In the genomic region with DNA sequence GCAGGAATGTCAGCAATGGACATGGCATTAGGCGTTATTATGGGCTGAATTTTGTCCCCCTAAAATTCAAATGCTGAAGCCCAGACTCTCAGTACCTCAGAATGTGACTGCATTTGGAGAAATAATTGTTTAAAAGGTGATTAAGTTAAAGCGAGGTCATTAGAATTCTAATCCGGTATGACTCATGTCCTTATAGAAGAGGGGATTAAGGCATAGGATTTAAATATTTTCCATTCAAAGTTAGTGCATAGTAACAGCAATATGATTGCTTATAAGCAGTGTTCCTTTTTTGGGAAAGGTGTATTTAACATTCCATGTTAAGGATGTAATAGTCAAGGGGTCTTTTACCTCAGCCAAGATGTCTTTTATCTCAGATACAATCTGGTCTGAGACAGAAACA, we compare ENCODE assay signal across 27 cellular contexts.
DNase-seq lines count a peak whose midpoint lies in the region; ATAC-seq, FAIRE-seq and TF ChIP-seq lines count a peak whose summit lies in the region.
"Had no signal": no experiment of that assay in that cellular context is flagged by ENCODE, and none has a peak within 500 bp of the region (broad histone marks: within the 10 kb centered on the region; RNA-seq: fewer than 3 reads in every experiment).

No MANE protein-coding gene starts in this region.

- H3K9ac ChIP-seq in smooth muscle cell (ENCODE audit: low read depth) = no peak overlapping the region
- H3K9ac ChIP-seq: BLaER1 treated with 17β-estradiol and CSF1 and Interleukin-3, amounts not matched to agents 10 nM and 100 nM had no signal

- peaks cover 0 to 31% (median 19%) of the 10 kb centered on the region in 5 donors for H3K27me3 Mint-ChIP-seq in naive thymus-derived CD4-positive, alpha-beta T cell

- no peak overlapping the region for H3K4me3 Mint-ChIP-seq in naive thymus-derived CD4-positive, alpha-beta T cell
- H3K4me3 Mint-ChIP-seq: B cell; CD4-positive, alpha-beta T cell; CD8-positive, alpha-beta T cell had no signal

- H3K27ac ChIP-seq in smooth muscle cell (ENCODE audit: low read depth) = peak overlapping the region; percentile 44
- no peak overlapping the region for H3K27ac ChIP-seq in psoas muscle
- no peak overlapping the region for H3K27ac ChIP-seq in naive thymus-derived CD4-positive, alpha-beta T cell (ENCODE audit: low read depth, low read length)
- H3K27ac ChIP-seq: BLaER1 treated with 17β-estradiol and CSF1 and Interleukin-3, amounts not matched to agents 10 nM and 100 nM; C4-2B had no signal

- no peaks in the 10 kb centered on the region for H3K9me3 Mint-ChIP-seq in naive thymus-derived CD4-positive, alpha-beta T cell
- H3K9me3 Mint-ChIP-seq: CD4-positive, alpha-beta T cell; CD8-positive, alpha-beta T cell had no signal

- ATAC-seq in esophagus mucosa (peak; percentile 43), psoas muscle (no peak)
- no peak for ATAC-seq in naive thymus-derived CD4-positive, alpha-beta T cell
- ATAC-seq: CD8-positive, alpha-beta T cell had no signal

- TF ChIP-seq CTCF in D721Med (IDR thresholded peaks at IDR 0.05; ENCODE audit: insufficient read depth, missing control alignments) = no peak
- no peak for TF ChIP-seq CTCF in smooth muscle cell (IDR thresholded peaks at IDR 0.05; ENCODE audit: borderline replicate concordance, insufficient read depth, poor library complexity, severe bottlenecking)
- no peak for TF ChIP-seq CTCF in psoas muscle (IDR thresholded peaks at IDR 0.05)

- H3K4me1 Mint-ChIP-seq in naive thymus-derived CD4-positive, alpha-beta T cell = no peaks in the 10 kb centered on the region
- H3K4me1 Mint-ChIP-seq: B cell had no signal

- 71% methylated on average over 3 of the region's 3 CpGs for WGBS in smooth muscle cell (ENCODE audit: low lambda C conversion rate)
- WGBS in psoas muscle, 3 donors = 86 to 95% (median 89%) methylated on average over 3 of the region's 3 CpGs

- no peak overlapping the region for H2AFZ ChIP-seq in smooth muscle cell (ENCODE audit: low read depth)

- H3K9me3 ChIP-seq in smooth muscle cell (replicated peaks; ENCODE audit: low read depth) (no peaks in the 10 kb centered on the region), psoas muscle (no peaks in the 10 kb centered on the region)
- no peaks in the 10 kb centered on the region for H3K9me3 ChIP-seq in naive thymus-derived CD4-positive, alpha-beta T cell (ENCODE audit: control insufficient read depth in 2 of 3, low read length in 3 of 3)
- H3K9me3 ChIP-seq: BLaER1 treated with 17β-estradiol and CSF1 and Interleukin-3, amounts not matched to agents 10 nM and 100 nM; Caco-2 had no signal

- H3K79me2 ChIP-seq in smooth muscle cell (ENCODE audit: low read depth) = no peaks in the 10 kb centered on the region

- H3F3A ChIP-seq in smooth muscle cell (ENCODE audit: low read depth) = no peaks in the 10 kb centered on the region

- H3K4me3 ChIP-seq in smooth muscle cell (no peak overlapping the region), psoas muscle (no peak overlapping the region)
- no peak overlapping the region for H3K4me3 ChIP-seq in naive thymus-derived CD4-positive, alpha-beta T cell (ENCODE audit: low read length)
- H3K4me3 ChIP-seq: BLaER1 treated with 17β-estradiol and CSF1 and Interleukin-3, amounts not matched to agents 10 nM and 100 nM had no signal

- peak overlapping the region; percentile 25 for H3K4me2 ChIP-seq in smooth muscle cell
- H3K4me2 ChIP-seq: BLaER1 treated with 17β-estradiol and CSF1 and Interleukin-3, amounts not matched to agents 10 nM and 100 nM had no signal

- H3K4me1 ChIP-seq in smooth muscle cell (ENCODE audit: low read depth) (peaks cover 25% of the 10 kb centered on the region), psoas muscle (no peaks in the 10 kb centered on the region)
- H3K4me1 ChIP-seq in naive thymus-derived CD4-positive, alpha-beta T cell (ENCODE audit: control insufficient read depth in 2 of 2, insufficient read depth in 2 of 2, low read length in 2 of 2) = no peaks in the 10 kb centered on the region
- H3K4me1 ChIP-seq: BLaER1 treated with 17β-estradiol and CSF1 and Interleukin-3, amounts not matched to agents 10 nM and 100 nM; Caco-2 had no signal

- peak; percentile 89 for FAIRE-seq in D721Med (lab: Jason Lieb, UNC)
- FAIRE-seq: A204.1, GM12891, GM19239 had no signal

- POLR2A ChIA-PET in naive thymus-derived CD4-positive, alpha-beta T cell (lab: Charles Lee) = no interaction called here

- intact Hi-C loops in psoas muscle (cut with DNase I) = no loop called here
- intact Hi-C loops in naive thymus-derived CD4-positive, alpha-beta T cell (cut with micrococcal nuclease) = no loop called here

- DNase-seq in D721Med (ENCODE audit: insufficient read length, low spot score) = no peak
- DNase-seq in NCI-H82 (lab: John Stamatoyannopoulos, UW) = peak; percentile 75
- DNase-seq in smooth muscle cell (lab: John Stamatoyannopoulos, UW; ENCODE audit: unreplicated experiment) = no peak
- no peak for DNase-seq in GM03348 (ENCODE audit: low spot score)
- DNase-seq in psoas muscle = no peak
- no peak for DNase-seq in naive thymus-derived CD4-positive, alpha-beta T cell
- no peak for DNase-seq in activated CD4-positive, alpha-beta T cell treated with anti-CD3 and anti-CD28 coated beads, Interleukin-2, amount 50 U/mL, for 1 hour
- DNase-seq: 8988T; AML-193; Caco-2; Calu3; CD4-positive, alpha-beta T cell; CD8-positive, alpha-beta T cell; DMS 273 treated with DMSO at 0.1 percent for 48 hours; DMS153; DMS53; DMS79; DND-41; EL; GDM1 had no signal

- H3K36me3 Mint-ChIP-seq in naive thymus-derived CD4-positive, alpha-beta T cell = no peaks in the 10 kb centered on the region
- H3K36me3 Mint-ChIP-seq: CD8-positive, alpha-beta T cell had no signal

- CTCF ChIA-PET in naive thymus-derived CD4-positive, alpha-beta T cell (lab: Charles Lee) = no interaction called here

- no peaks in the 10 kb centered on the region for H3K36me3 ChIP-seq in smooth muscle cell (ENCODE audit: low read depth)
- H3K36me3 ChIP-seq in psoas muscle (ENCODE audit: insufficient read depth in 1 of 2, low read depth in 1 of 2) = no peaks in the 10 kb centered on the region
- H3K36me3 ChIP-seq in naive thymus-derived CD4-positive, alpha-beta T cell (ENCODE audit: control insufficient read depth in 2 of 3, insufficient read depth in 3 of 3, low read length in 3 of 3) = no peaks in the 10 kb centered on the region
- H3K36me3 ChIP-seq: BLaER1 treated with 17β-estradiol and CSF1 and Interleukin-3, amounts not matched to agents 10 nM and 100 nM had no signal

- no peaks in the 10 kb centered on the region for H4K20me1 ChIP-seq in smooth muscle cell (ENCODE audit: low read depth)
- H4K20me1 ChIP-seq: BLaER1 treated with 17β-estradiol and CSF1 and Interleukin-3, amounts not matched to agents 10 nM and 100 nM had no signal

- no peaks in the 10 kb centered on the region for H3K27me3 ChIP-seq in smooth muscle cell (ENCODE audit: low read depth)
- H3K27me3 ChIP-seq in psoas muscle (ENCODE audit: insufficient read depth in 3 of 3, low read length in 2 of 3) = peaks cover 0 to 4% (median 0%) of the 10 kb centered on the region in 3 donors
- no peaks in the 10 kb centered on the region for H3K27me3 ChIP-seq in naive thymus-derived CD4-positive, alpha-beta T cell (ENCODE audit: control insufficient read depth in 2 of 2, insufficient read depth in 2 of 2, low read length in 2 of 2)
- H3K27me3 ChIP-seq: BLaER1 treated with 17β-estradiol and CSF1 and Interleukin-3, amounts not matched to agents 10 nM and 100 nM had no signal

- no peak overlapping the region for H3K27ac Mint-ChIP-seq in naive thymus-derived CD4-positive, alpha-beta T cell
- H3K27ac Mint-ChIP-seq: B cell; CD4-positive, alpha-beta T cell; CD8-positive, alpha-beta T cell had no signal
